33 cellular contexts compared by ENCODE assay signal in the genomic region with DNA sequence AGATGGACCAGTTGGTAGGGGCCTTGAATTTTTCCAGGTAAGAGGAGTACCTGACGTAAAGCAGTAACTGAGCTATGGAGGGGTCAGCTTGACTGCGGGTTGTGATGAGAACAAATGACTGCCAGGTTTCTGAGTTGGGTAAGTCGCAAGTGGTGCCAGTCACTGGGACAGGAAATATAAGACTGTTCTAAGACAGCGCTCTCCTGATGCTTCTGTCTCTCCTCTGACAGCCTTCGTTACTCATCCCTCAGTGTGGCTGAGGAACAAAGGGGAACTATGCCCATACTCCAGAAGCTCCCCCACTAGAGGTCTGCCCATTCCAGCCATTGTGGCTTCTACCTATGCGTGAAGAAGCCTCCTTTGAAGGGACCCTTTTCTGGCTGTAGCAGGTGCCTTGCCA. TPM values are rescaled to one million over a fixed set of nuclear protein-coding genes. Genes with fewer than 3 reads are reported as not detected.
"Had no signal": no experiment of that assay in that cellular context is flagged by ENCODE, and none has a peak within 500 bp of the region (broad histone marks: within the 10 kb centered on the region; RNA-seq: fewer than 3 reads in every experiment).

No MANE protein-coding gene starts in this region.

- H3K27me3 ChIP-seq: gastroesophageal sphincter, heart left ventricle, left lung, ovary, sigmoid colon, suprapubic skin, tibial nerve had no signal

- H3K9me3 Mint-ChIP-seq: activated CD4-positive, alpha-beta memory T cell treated with anti-CD3 and anti-CD28 coated beads, Interleukin-2, amount 10 ng/mL, durations not matched to agents 7 days and 5 days; activated CD4-positive, alpha-beta T cell treated with anti-CD3 and anti-CD28 coated beads, Interleukin-2, amount 10 ng/mL, durations not matched to agents 7 days and 5 days; activated naive CD4-positive, alpha-beta T cell treated with anti-CD3 and anti-CD28 coated beads, Interleukin-2, amount 10 ng/mL, durations not matched to agents 7 days and 5 days; activated T-cell treated with anti-CD3 and anti-CD28 coated beads, Interleukin-2, amount 50 U/mL, for 24 hours; effector memory CD8-positive, alpha-beta T cell; stimulated activated memory B cell treated with anti-CD40 and anti-IgM and Interleukin-4, amounts not matched to agents 10 μg/mL and 1 μg/mL and 100 μg/mL, for 72 hours; stimulated activated naive CD8-positive, alpha-beta T cell treated with anti-CD3 and anti-CD28 coated beads, Interleukin-15, amount 100 ng/mL, for 72 hours had no signal

- H3K27ac ChIP-seq: coronary artery, gastroesophageal sphincter, heart left ventricle, left lung, ovary, prostate gland, sigmoid colon, suprapubic skin, tibial nerve, WERI-Rb-1 had no signal

- H3K4me1 Mint-ChIP-seq: activated CD4-positive, alpha-beta T cell treated with anti-CD3 and anti-CD28 coated beads, Interleukin-2, amount 10 ng/mL, durations not matched to agents 7 days and 5 days; activated naive CD4-positive, alpha-beta T cell treated with anti-CD3 and anti-CD28 coated beads, Interleukin-2, amount 10 ng/mL, durations not matched to agents 7 days and 5 days; stimulated activated naive CD8-positive, alpha-beta T cell treated with anti-CD3 and anti-CD28 coated beads, Interleukin-15, amount 100 ng/mL, for 72 hours had no signal

- H3K4me2 ChIP-seq: smooth muscle cell had no signal

- H3K4me3 Mint-ChIP-seq: activated CD4-positive, alpha-beta memory T cell treated with anti-CD3 and anti-CD28 coated beads, Interleukin-2, amount 10 ng/mL, durations not matched to agents 7 days and 5 days; activated CD4-positive, alpha-beta T cell treated with anti-CD3 and anti-CD28 coated beads, Interleukin-2, amount 10 ng/mL, durations not matched to agents 7 days and 5 days; activated naive CD4-positive, alpha-beta T cell treated with anti-CD3 and anti-CD28 coated beads, Interleukin-2, amount 10 ng/mL, durations not matched to agents 7 days and 5 days; activated T-cell treated with anti-CD3 and anti-CD28 coated beads, Interleukin-2, amount 50 U/mL, for 24 hours; effector memory CD8-positive, alpha-beta T cell; stimulated activated memory B cell treated with anti-CD40 and anti-IgM and Interleukin-4, amounts not matched to agents 10 μg/mL and 1 μg/mL and 100 μg/mL, for 72 hours; stimulated activated naive CD8-positive, alpha-beta T cell treated with anti-CD3 and anti-CD28 coated beads, Interleukin-15, amount 100 ng/mL, for 72 hours; T-helper 17 cell had no signal

- H3K27ac Mint-ChIP-seq: activated CD4-positive, alpha-beta memory T cell treated with anti-CD3 and anti-CD28 coated beads, Interleukin-2, amount 10 ng/mL, durations not matched to agents 7 days and 5 days; activated CD4-positive, alpha-beta T cell treated with anti-CD3 and anti-CD28 coated beads, Interleukin-2, amount 10 ng/mL, durations not matched to agents 7 days and 5 days; activated naive CD4-positive, alpha-beta T cell treated with anti-CD3 and anti-CD28 coated beads, Interleukin-2, amount 10 ng/mL, durations not matched to agents 7 days and 5 days; activated T-cell treated with anti-CD3 and anti-CD28 coated beads, Interleukin-2, amount 50 U/mL, for 24 hours; effector memory CD8-positive, alpha-beta T cell; stimulated activated memory B cell treated with anti-CD40 and anti-IgM and Interleukin-4, amounts not matched to agents 10 μg/mL and 1 μg/mL and 100 μg/mL, for 72 hours; stimulated activated naive CD8-positive, alpha-beta T cell treated with anti-CD3 and anti-CD28 coated beads, Interleukin-15, amount 100 ng/mL, for 72 hours; T-helper 17 cell had no signal

- H3K4me3 ChIP-seq: coronary artery, gastroesophageal sphincter, heart left ventricle, left lung, lung, ovary, prostate gland, sigmoid colon, smooth muscle cell, suprapubic skin, tibial nerve had no signal

- H3K36me3 ChIP-seq: left lung, ovary, prostate gland, suprapubic skin had no signal

- H3K4me1 ChIP-seq: left lung, prostate gland, sigmoid colon, suprapubic skin had no signal

- H3K9me3 ChIP-seq: gastroesophageal sphincter, heart left ventricle, left lung, ovary, prostate gland, sigmoid colon, suprapubic skin, tibial nerve had no signal

- H3K27me3 Mint-ChIP-seq: activated T-cell treated with anti-CD3 and anti-CD28 coated beads, Interleukin-2, amount 50 U/mL, for 24 hours; effector memory CD8-positive, alpha-beta T cell; stimulated activated memory B cell treated with anti-CD40 and anti-IgM and Interleukin-4, amounts not matched to agents 10 μg/mL and 1 μg/mL and 100 μg/mL, for 72 hours; stimulated activated naive CD8-positive, alpha-beta T cell treated with anti-CD3 and anti-CD28 coated beads, Interleukin-15, amount 100 ng/mL, for 72 hours had no signal

- DNase-seq: activated CD4-positive, alpha-beta memory T cell treated with anti-CD3 and anti-CD28 coated beads, Interleukin-2, amount 10 ng/mL, durations not matched to agents 7 days and 5 days; activated CD4-positive, alpha-beta T cell treated with anti-CD3 and anti-CD28 coated beads, Interleukin-2, amount 10 ng/mL, durations not matched to agents 7 days and 5 days; activated CD4-positive, CD25-positive, alpha-beta regulatory T cell treated with anti-CD3 and anti-CD28 coated beads, Interleukin-2, amount 50 U/mL, for 72 hours; activated CD8-positive, alpha-beta memory T cell treated with anti-CD3 and anti-CD28 coated beads, Interleukin-2, amount 50 U/mL, for 48 hours; activated gamma-delta T cell; activated naive CD4-positive, alpha-beta T cell treated with anti-CD3 and anti-CD28 coated beads, Interleukin-2, amount 10 ng/mL, durations not matched to agents 7 days and 5 days; activated T-cell treated with anti-CD3 and anti-CD28 coated beads, Interleukin-2, amount 50 U/mL, for 24 hours; cerebellar nuclear complex; effector memory CD8-positive, alpha-beta T cell; erythroblast; heart left ventricle; kidney glomerular epithelial cell; left lung; mesendoderm; ovary; sigmoid colon; stimulated activated CD4-positive, alpha-beta T cell treated with anti-CD3 and anti-CD28 coated beads, Interleukin-1b, Interleukin-23, amount 100 ng/mL, for 48 hours; stimulated activated CD4-positive, alpha-beta T cell treated with anti-CD3 and anti-CD28 coated beads, Interleukin-4, amount 100 ng/mL, for 4 hours; stimulated activated CD8-positive, alpha-beta memory T cell treated with anti-CD3 and anti-CD28 coated beads, Interleukin-4, amount 100 ng/mL, for 48 hours; stimulated activated naive CD8-positive, alpha-beta T cell treated with anti-CD3 and anti-CD28 coated beads, Interleukin-15, amount 100 ng/mL, for 72 hours; SW 1271; T-helper 17 cell; T1000; WERI-Rb-1 had no signal

- ATAC-seq: effector memory CD8-positive, alpha-beta T cell; gastroesophageal sphincter; heart left ventricle; left lung; stimulated activated memory B cell treated with anti-CD40 and anti-IgM and Interleukin-4, amounts not matched to agents 10 μg/mL and 1 μg/mL and 100 μg/mL, for 72 hours; stimulated activated naive CD8-positive, alpha-beta T cell treated with anti-CD3 and anti-CD28 coated beads, Interleukin-15, amount 100 ng/mL, for 72 hours; T-helper 17 cell had no signal

- H3K36me3 Mint-ChIP-seq: activated naive CD4-positive, alpha-beta T cell treated with anti-CD3 and anti-CD28 coated beads, Interleukin-2, amount 10 ng/mL, durations not matched to agents 7 days and 5 days; stimulated activated memory B cell treated with anti-CD40 and anti-IgM and Interleukin-4, amounts not matched to agents 10 μg/mL and 1 μg/mL and 100 μg/mL, for 72 hours had no signal

RNA-seq across cellular contexts. Expression of gene CAVIN4, which starts 13.3 kb away (rescaled TPM):
- total RNA-seq: mononuclear cell had no signal
